In genomic region chr16:48605518-48606110, GRCh38 we compare ENCODE assay signal across 17 cellular contexts. TPM values are rescaled to one million over a fixed set of nuclear protein-coding genes. Genes with fewer than 3 reads are reported as not detected.
A peak's percentile ranks its signal among the peaks of the same experiment; 100 is the strongest.
DNase-seq lines count a peak whose midpoint lies in the region; TF ChIP-seq lines count a peak whose summit lies in the region.
"Had no signal": no experiment of that assay in that cellular context is flagged by ENCODE, and none has a peak within 500 bp of the region (broad histone marks: within the 10 kb centered on the region; RNA-seq: fewer than 3 reads in every experiment).

No MANE protein-coding gene starts in this region.

- H3K4me1 ChIP-seq in muscle layer of duodenum (ENCODE audit: control insufficient read depth in 1 of 2, insufficient read depth in 2 of 2, low read length in 2 of 2) (peaks cover 21 to 33% of the 10 kb centered on the region in 2 donors), thyroid gland (peaks cover 61 to 75% of the 10 kb centered on the region in 2 donors)

- H3K4me3 Mint-ChIP-seq in activated T-helper 1 cell treated with anti-CD3 and anti-CD28 coated beads, Interleukin-12 subunit alpha, Interleukin-12 subunit beta, Interleukin-2, Interleukin-4 antibody, amounts not matched to agents 30 ng/mL and 10 ng/mL and 1 ng/mL, durations not matched to agents 14 hours and 24 hours and 36 hours: no peak overlapping the region
- H3K4me3 Mint-ChIP-seq: activated CD4-positive, alpha-beta T cell treated with anti-CD3 and anti-CD28 coated beads, Interleukin-2, amount 10 ng/mL, durations not matched to agents 7 days and 5 days; nephron progenitor cell had no signal

- TF ChIP-seq CTCF in epithelial cell of esophagus (IDR thresholded peaks at IDR 0.05; ENCODE audit: insufficient read depth, low read depth, low read length, missing control alignments) (no peak), thyroid gland (IDR thresholded peaks at IDR 0.05) (no peak)

- H3K9me3 Mint-ChIP-seq in activated T-helper 1 cell treated with anti-CD3 and anti-CD28 coated beads, Interleukin-12 subunit alpha, Interleukin-12 subunit beta, Interleukin-2, Interleukin-4 antibody, amounts not matched to agents 30 ng/mL and 10 ng/mL and 1 ng/mL, durations not matched to agents 14 hours and 24 hours and 36 hours: peaks cover 3% of the 10 kb centered on the region
- H3K9me3 Mint-ChIP-seq: activated T-helper 2 cell treated with anti-CD3 and anti-CD28 coated beads, Interferon-gamma antibody, Interleukin-2, Interleukin-4, amounts not matched to agents 10 μg/mL and 5 μg/mL and 100 μg/mL, durations not matched to agents 14 hours and 24 hours and 36 hours had no signal

- H3K9me3 ChIP-seq in muscle layer of duodenum (ENCODE audit: control insufficient read depth in 1 of 2, low read length in 2 of 2) (no peaks in the 10 kb centered on the region), thyroid gland (no peaks in the 10 kb centered on the region)

- H3K27me3 ChIP-seq in muscle layer of duodenum (ENCODE audit: low read depth, low read length) (no peaks in the 10 kb centered on the region), thyroid gland (no peaks in the 10 kb centered on the region)

- H3K27me3 Mint-ChIP-seq in activated T-helper 1 cell treated with anti-CD3 and anti-CD28 coated beads, Interleukin-12 subunit alpha, Interleukin-12 subunit beta, Interleukin-2, Interleukin-4 antibody, amounts not matched to agents 30 ng/mL and 10 ng/mL and 1 ng/mL, durations not matched to agents 14 hours and 24 hours and 36 hours (ENCODE audit: insufficient read depth): no peaks in the 10 kb centered on the region
- H3K27me3 Mint-ChIP-seq: activated CD4-positive, alpha-beta T cell treated with anti-CD3 and anti-CD28 coated beads, Interleukin-2, amount 10 ng/mL, durations not matched to agents 7 days and 5 days had no signal

- no peak for TF ChIP-seq POLR2A in thyroid gland (IDR thresholded peaks at IDR 0.05)

- intact Hi-C loops in thyroid gland (cut with DNase I): no loop called here
- intact Hi-C loops in activated T-helper 1 cell treated with anti-CD3 and anti-CD28 coated beads, Interleukin-12 subunit alpha, Interleukin-12 subunit beta, Interleukin-2, Interleukin-4 antibody, amounts not matched to agents 30 ng/mL and 10 ng/mL and 1 ng/mL, durations not matched to agents 14 hours and 24 hours and 36 hours (cut with micrococcal nuclease): no loop called here

- H3K4me3 ChIP-seq in epithelial cell of esophagus (ENCODE audit: low read length) (no peak overlapping the region), muscle layer of duodenum (ENCODE audit: low read depth in 1 of 2, low read length in 2 of 2) (no peak overlapping the region), thyroid gland (replicated peaks in 1 of 3) (no peak overlapping the region)

- no peak overlapping the region for H3K27ac Mint-ChIP-seq in activated T-helper 1 cell treated with anti-CD3 and anti-CD28 coated beads, Interleukin-12 subunit alpha, Interleukin-12 subunit beta, Interleukin-2, Interleukin-4 antibody, amounts not matched to agents 30 ng/mL and 10 ng/mL and 1 ng/mL, durations not matched to agents 14 hours and 24 hours and 36 hours
- H3K27ac Mint-ChIP-seq: activated CD4-positive, alpha-beta T cell treated with anti-CD3 and anti-CD28 coated beads, Interleukin-2, amount 10 ng/mL, durations not matched to agents 7 days and 5 days; activated T-helper 2 cell treated with anti-CD3 and anti-CD28 coated beads, Interferon-gamma antibody, Interleukin-2, Interleukin-4, amounts not matched to agents 10 μg/mL and 5 μg/mL and 100 μg/mL, durations not matched to agents 14 hours and 24 hours and 36 hours; nephron progenitor cell had no signal

- H3K36me3 Mint-ChIP-seq in activated T-helper 1 cell treated with anti-CD3 and anti-CD28 coated beads, Interleukin-12 subunit alpha, Interleukin-12 subunit beta, Interleukin-2, Interleukin-4 antibody, amounts not matched to agents 30 ng/mL and 10 ng/mL and 1 ng/mL, durations not matched to agents 14 hours and 24 hours and 36 hours (ENCODE audit: low read depth): peaks cover 18% of the 10 kb centered on the region

- WGBS in thyroid gland, 2 donors: 41 to 59% methylated on average over 4 of the region's 4 CpGs

- H3K36me3 ChIP-seq in muscle layer of duodenum (ENCODE audit: control insufficient read depth in 1 of 2, insufficient read depth in 2 of 2, low read length in 2 of 2) (no peaks in the 10 kb centered on the region), thyroid gland (no peaks in the 10 kb centered on the region)

- peaks cover 39% of the 10 kb centered on the region for H3K4me1 Mint-ChIP-seq in activated T-helper 1 cell treated with anti-CD3 and anti-CD28 coated beads, Interleukin-12 subunit alpha, Interleukin-12 subunit beta, Interleukin-2, Interleukin-4 antibody, amounts not matched to agents 30 ng/mL and 10 ng/mL and 1 ng/mL, durations not matched to agents 14 hours and 24 hours and 36 hours (ENCODE audit: low read depth)

- H3K27ac ChIP-seq in muscle layer of duodenum (ENCODE audit: low read length) (peak overlapping the region; percentile 23), thyroid gland (no peak overlapping the region)
- H3K27ac ChIP-seq: C4-2B had no signal

- DNase-seq in NK-92 treated with Interleukin-12 subunit alpha and Interleukin-12 subunit beta, amount 100 ng/mL, for 24 hours (lab: John Stamatoyannopoulos, UW): peak; percentile 24
- no peak for DNase-seq in NK-92 (lab: John Stamatoyannopoulos, UW; ENCODE audit: unreplicated experiment)
- DNase-seq in epithelial cell of esophagus (ENCODE audit: low read depth): peak; percentile 76
- DNase-seq in thyroid gland: peak; percentile 64 to 80
- no peak for DNase-seq in NOMO-1 treated with DMSO at 0.1 percent for 48 hours (lab: John Stamatoyannopoulos, UW; ENCODE audit: unreplicated experiment)
- DNase-seq in activated T-helper 1 cell treated with anti-CD3 and anti-CD28 coated beads, Interleukin-12 subunit alpha, Interleukin-12 subunit beta, Interleukin-2, Interleukin-4 antibody, amounts not matched to agents 30 ng/mL and 10 ng/mL and 1 ng/mL, durations not matched to agents 14 hours and 24 hours and 36 hours (ENCODE audit: low spot score): no peak
- no peak for DNase-seq in cerebellum (ENCODE audit: low spot score)
- DNase-seq: 8988T; activated CD4-positive, alpha-beta T cell treated with anti-CD3 and anti-CD28 coated beads, Interleukin-2, amount 10 ng/mL, durations not matched to agents 7 days and 5 days; anterior cingulate cortex; cortex of kidney; nephron progenitor cell; stimulated activated CD4-positive, alpha-beta T cell treated with anti-CD3 and anti-CD28 coated beads, Interleukin-4, amount 100 ng/mL, for 24 hours; T1000 had no signal

RNA-seq across cellular contexts. Expression of gene N4BP1, which starts 4.4 kb away (rescaled TPM):
- total RNA-seq in thyroid gland (10 to 100 TPM; 26.1 to 47.0 (median 36.3) TPM), cerebellum (33.5 TPM)
- 54.3 and 55.8 TPM in 2 replicates for total RNA-seq in activated T-helper 1 cell treated with anti-CD3 and anti-CD28 coated beads, Interleukin-12 subunit alpha, Interleukin-12 subunit beta, Interleukin-2, Interleukin-4 antibody, amounts not matched to agents 30 ng/mL and 10 ng/mL and 1 ng/mL, durations not matched to agents 14 hours and 24 hours and 36 hours

Comparison
In these comparisons a context has a peak if more than half of its experiments do, and no peak if none do; other contexts are left out.
1. DNase-seq: peak in NK-92 treated with Interleukin-12 subunit alpha and Interleukin-12 subunit beta, amount 100 ng/mL, for 24 hours (single experiment), epithelial cell of esophagus (single experiment) and thyroid gland (2 of 2); none in NK-92 (single experiment), NOMO-1 treated with DMSO at 0.1 percent for 48 hours (single experiment), activated T-helper 1 cell treated with anti-CD3 and anti-CD28 coated beads, Interleukin-12 subunit alpha, Interleukin-12 subunit beta, Interleukin-2, Interleukin-4 antibody, amounts not matched to agents 30 ng/mL and 10 ng/mL and 1 ng/mL, durations not matched to agents 14 hours and 24 hours and 36 hours (single experiment) and cerebellum (single experiment).